Comparison of ENCODE assay signal across 24 cellular contexts in the genomic region with DNA sequence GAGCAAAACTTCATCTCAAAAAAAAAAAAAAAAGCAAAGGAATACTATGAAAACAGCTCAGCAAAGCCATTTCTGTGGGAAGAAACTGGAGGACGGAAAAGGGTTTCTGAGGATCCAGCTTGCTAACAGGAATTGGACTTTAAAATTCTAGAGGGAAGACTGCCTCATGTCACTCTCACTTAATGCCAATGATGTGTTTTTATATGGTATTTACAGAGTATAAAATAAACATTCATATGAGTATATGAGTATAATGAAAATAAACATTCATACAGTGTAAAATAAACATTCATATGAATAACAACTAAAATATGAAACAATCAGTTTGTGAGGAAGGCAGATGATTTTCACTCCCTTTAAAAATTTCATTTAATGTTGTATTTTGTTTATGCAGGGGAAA. TPM values are rescaled to one million over a fixed set of nuclear protein-coding genes. Genes with fewer than 3 reads are reported as not detected.
DNase-seq lines count a peak whose midpoint lies in the region; ATAC-seq, FAIRE-seq and TF ChIP-seq lines count a peak whose summit lies in the region.
"Had no signal": no experiment of that assay in that cellular context is flagged by ENCODE, and none has a peak within 500 bp of the region (broad histone marks: within the 10 kb centered on the region; RNA-seq: fewer than 3 reads in every experiment).

No MANE protein-coding gene starts in this region.

- H4K91ac ChIP-seq in trophoblast cell (ENCODE audit: low read depth, low read length), result no peak overlapping the region

- no CpG with 5 or more reads among the region's 1 CpG for WGBS in trophoblast cell (ENCODE audit: extremely low coverage, insufficient coverage, insufficient read length)

- H2BK120ac ChIP-seq in trophoblast cell (ENCODE audit: insufficient read depth, low read length, poor library complexity), result no peak overlapping the region

- H3K27ac ChIP-seq in Panc1 (ENCODE audit: low read length) (no peak overlapping the region), trophoblast cell (ENCODE audit: low read depth, low read length) (no peak overlapping the region)
- H3K27ac ChIP-seq: GM23248, Peyer's patch had no signal

- no peak overlapping the region for H3K18ac ChIP-seq in trophoblast cell (ENCODE audit: low read length)

- no peak overlapping the region for H3K23ac ChIP-seq in trophoblast cell (ENCODE audit: low read length)

- no peaks in the 10 kb centered on the region; the same call in 1 of the 2 replicates for H3K4me1 ChIP-seq in Panc1 (ENCODE audit: control insufficient read depth, insufficient read depth, low read length)
- no peaks in the 10 kb centered on the region for H3K4me1 ChIP-seq in trophoblast cell (ENCODE audit: control insufficient read depth in 1 of 2, insufficient read depth in 2 of 2, low read length in 2 of 2)
- H3K4me1 ChIP-seq: BE2C, Peyer's patch had no signal

- no peak overlapping the region for H3K4ac ChIP-seq in trophoblast cell (ENCODE audit: low read depth, low read length)

- H3K36me3 ChIP-seq in Panc1 (ENCODE audit: control insufficient read depth, insufficient read depth, low read length) (no peaks in the 10 kb centered on the region), trophoblast cell (ENCODE audit: control insufficient read depth in 1 of 2, insufficient read depth in 2 of 2, low read length in 2 of 2) (no peaks in the 10 kb centered on the region)
- H3K36me3 ChIP-seq: BE2C, Peyer's patch had no signal

- peak; percentile 27 for DNase-seq in Panc1 (ENCODE audit: low read depth, low spot score)
- peak; percentile 8 for DNase-seq in fibroblast of peridontal ligament (ENCODE audit: extremely low read depth)
- no peak for DNase-seq in trophoblast cell
- DNase-seq: ACHN, BE2C, DMS79, EL, GF-D8, GM23248, H7, Kasumi-1, MM.1S, NCI-H2029, NCI-H526 treated with DMSO at 0.1 percent for 48 hours, Peyer's patch, SHP77 treated with DMSO at 0.1 percent for 48 hours had no signal

- no peak for TF ChIP-seq CTCF in Panc1 (IDR thresholded peaks at IDR 0.05)

- ATAC-seq in Panc1 (peak; percentile 79; the same call in 1 of the 2 replicates), HG03432 (IDR thresholded peaks at IDR 0.05; ENCODE audit: unreplicated experiment) (no peak), GM18519 (IDR thresholded peaks at IDR 0.05; ENCODE audit: low FRiP score, unreplicated experiment) (no peak), GM21367 (IDR thresholded peaks at IDR 0.05; ENCODE audit: unreplicated experiment) (no peak)
- ATAC-seq: K562 had no signal

- intact Hi-C loops in Panc1 (cut with micrococcal nuclease; ENCODE audit: unreplicated experiment), result no loop called here

- no peak overlapping the region for H3K9ac ChIP-seq in trophoblast cell (ENCODE audit: low read length)
- H3K9ac ChIP-seq: GM23248 had no signal

- POLR2A ChIA-PET in Panc1 (lab: Charles Lee), result no interaction called here

- no peaks in the 10 kb centered on the region for H3K79me1 ChIP-seq in trophoblast cell (ENCODE audit: low read length)

- CTCF ChIA-PET in Panc1 (lab: Charles Lee), result interaction anchor here (0.6 to 0.7 kb wide), 2 partner anchors 93 to 247 kb away, joined by 4 to 7 read pairs; no protein-coding TSS in a partner anchor

- no peak overlapping the region for H3K4me2 ChIP-seq in trophoblast cell (ENCODE audit: low read length)

- in situ Hi-C loops in Panc1 (cut with HindIII; ENCODE audit: low pct_unique_long_range_greater_than_20kb, low sequenced_read_pairs), result no loop called here

- H4K12ac ChIP-seq in trophoblast cell (ENCODE audit: low read depth, low read length), result no peak overlapping the region

- no peak overlapping the region for H2AK5ac ChIP-seq in trophoblast cell (ENCODE audit: low read length)

- no peaks in the 10 kb centered on the region for H3K79me2 ChIP-seq in trophoblast cell (ENCODE audit: control insufficient read depth, insufficient read depth, low read length, poor library complexity)

- no peak overlapping the region for H2AFZ ChIP-seq in trophoblast cell (ENCODE audit: insufficient read depth, low read length, poor library complexity)
- H2AFZ ChIP-seq: GM23248 had no signal

- no TSS peak for BruUV-seq in Panc1 (replicated peaks; lab: Mats Ljungman, UMichigan)

- no peaks in the 10 kb centered on the region for H3K9me3 ChIP-seq in Panc1 (ENCODE audit: control insufficient read depth, insufficient read depth, low read depth, low read length)
- no peaks in the 10 kb centered on the region for H3K9me3 ChIP-seq in trophoblast cell (ENCODE audit: insufficient read depth, low read depth, low read length)
- H3K9me3 ChIP-seq: BE2C, Peyer's patch had no signal

- H4K8ac ChIP-seq in trophoblast cell (ENCODE audit: low read depth, low read length), result no peak overlapping the region

- no peak overlapping the region for H3K14ac ChIP-seq in trophoblast cell (ENCODE audit: low read length)

- H2BK5ac ChIP-seq in trophoblast cell (ENCODE audit: low read depth, low read length, poor library complexity), result no peak overlapping the region

- H3K27me3 ChIP-seq in Panc1 (ENCODE audit: control insufficient read depth, insufficient read depth, low read length) (no peaks in the 10 kb centered on the region), trophoblast cell (ENCODE audit: insufficient read depth, low read length) (no peaks in the 10 kb centered on the region)
- H3K27me3 ChIP-seq: BE2C, Peyer's patch had no signal

- H3K4me3 ChIP-seq in Panc1 (ENCODE audit: low read depth in 2 of 2, low read length in 2 of 2), result no peak overlapping the region
- no peak overlapping the region for H3K4me3 ChIP-seq in trophoblast cell (ENCODE audit: low read depth, low read length)
- H3K4me3 ChIP-seq: GM23248, K562, Peyer's patch had no signal

- peak; percentile 23 for FAIRE-seq in G401.6 (lab: Jason Lieb, UNC)
- FAIRE-seq: D721Med, GM12892, HepG2, K562 had no signal

- no peak overlapping the region for H2BK12ac ChIP-seq in trophoblast cell (ENCODE audit: low read length)

RNA-seq across cellular contexts. Expression of gene CHMP3, which starts 43.9 kb away (rescaled TPM):
- 129 TPM for total RNA-seq in Panc1 (2021; ENCODE audit: unreplicated experiment)
- polyA plus RNA-seq in Panc1 (2012; ENCODE audit: insufficient read length), result 94.9 TPM
- polyA plus RNA-seq in trophoblast cell (2013), result 48.8 and 50.5 TPM in 2 replicates

Comparison
In these comparisons a context has a peak if more than half of its experiments do, and no peak if none do; other contexts are left out.
1. DNase-seq: peak in Panc1 (single experiment) and fibroblast of peridontal ligament (single experiment); none in trophoblast cell (0 of 2).